8 cellular contexts compared by ENCODE assay signal in genomic region chr1:93081716-93082115, GRCh38. TPM values are rescaled to one million over a fixed set of nuclear protein-coding genes. Genes with fewer than 3 reads are reported as not detected.
A peak's percentile ranks its signal among the peaks of the same experiment; 100 is the strongest.
DNase-seq lines count a peak whose midpoint lies in the region; ATAC-seq, FAIRE-seq and TF ChIP-seq lines count a peak whose summit lies in the region.

No MANE protein-coding gene starts in this region.

- BruUV-seq in K562 (replicated peaks; lab: Mats Ljungman, UMichigan), result no TSS peak

- H3K9me1 ChIP-seq in K562 (ENCODE audit: control insufficient read depth, insufficient read depth, low read length), result no peaks in the 10 kb centered on the region

- H3K9me3 Mint-ChIP-seq in CD8-positive, alpha-beta memory T cell, result no peaks in the 10 kb centered on the region

- H3K4me2 ChIP-seq in K562 (ENCODE audit: insufficient read depth, low read length), result peak overlapping the region; percentile 49; the same call in 1 of the 2 replicates

- POLR2A ChIA-PET in CD8-positive, alpha-beta memory T cell (lab: Charles Lee), result no interaction called here
- POLR2A ChIA-PET in K562 (lab: Yijun Ruan, JAX), result interaction anchor here (0.9 to 4.3 kb wide), 2 partner anchors 12 to 48 kb away, joined by 3 to 71 read pairs; no protein-coding TSS in a partner anchor

- CTCF ChIA-PET in CD8-positive, alpha-beta memory T cell (lab: Charles Lee), result interaction anchor here (1.7 to 2.7 kb wide), 2 partner anchors 11 to 88 kb away, joined by 4 to 10 read pairs; no protein-coding TSS in a partner anchor
- CTCF ChIA-PET in K562 (lab: Yijun Ruan, JAX; ENCODE audit: low intra/inter-chr PET ratio), result no interaction called here

- TF ChIP-seq POLR2A in K562 (conservative IDR thresholded peaks at IDR 0.05), result no peak
- TF ChIP-seq POLR2A in Peyer's patch (IDR thresholded peaks at IDR 0.05), result no peak
- no peak for TF ChIP-seq POLR2A in H54 (IDR thresholded peaks at IDR 0.05; ENCODE audit: low read depth, low read length)

- ATAC-seq in K562 (no peak; the same call in 2 of the 3 replicates), GM19023 (IDR thresholded peaks at IDR 0.05; ENCODE audit: unreplicated experiment) (no peak)

- H3K36me3 Mint-ChIP-seq in CD8-positive, alpha-beta memory T cell, result peaks cover 4 to 37% (median 7%) of the 10 kb centered on the region in 3 donors

- H3K4me1 ChIP-seq in CD8-positive, alpha-beta memory T cell (ENCODE audit: insufficient read depth, low read length), result peaks cover 55% of the 10 kb centered on the region
- H3K4me1 ChIP-seq in K562 (replicated peaks in 1 of 2; ENCODE audit: control insufficient read depth in 2 of 2, insufficient read depth in 2 of 2, low read length in 2 of 2) (peaks cover 0 to 6% of the 10 kb centered on the region in 2 experiments; a peak in 3 of 5 replicates), Peyer's patch (peaks cover 0 to 9% (median 2%) of the 10 kb centered on the region in 4 donors)

- no peak for TF ChIP-seq EP300 in K562 (IDR thresholded peaks at IDR 0.05; ENCODE audit: low read length)

- H3K4me3 Mint-ChIP-seq in CD8-positive, alpha-beta memory T cell, result peak overlapping the region; percentile 19 to 98 (median 94)

- no peaks in the 10 kb centered on the region for H3K27me3 Mint-ChIP-seq in CD8-positive, alpha-beta memory T cell

- peaks cover 59 to 84% (median 83%) of the 10 kb centered on the region in 3 donors for H3K4me1 Mint-ChIP-seq in CD8-positive, alpha-beta memory T cell

- H3K9ac ChIP-seq in K562 (ENCODE audit: insufficient read depth in 1 of 2, low read depth in 2 of 2, low read length in 2 of 2), result peak overlapping the region in 1 of 2 experiments; percentile 98; a peak in 2 of 4 replicates

- in situ Hi-C loops in K562 (cut with MboI), result no loop called here

- peak overlapping the region in 1 of 8 donors; percentile 93 for H3K27ac Mint-ChIP-seq in CD8-positive, alpha-beta memory T cell

- H3K27ac ChIP-seq in CD8-positive, alpha-beta memory T cell (ENCODE audit: low read depth, low read length), result no peak overlapping the region
- no peak overlapping the region for H3K27ac ChIP-seq in K562 (ENCODE audit: extremely low read depth, low read depth, low read length)
- H3K27ac ChIP-seq in Peyer's patch, result no peak overlapping the region

- no peak overlapping the region for H2AFZ ChIP-seq in K562 (ENCODE audit: low read depth, low read length)

- DNase-seq in CD8-positive, alpha-beta memory T cell, result no peak
- DNase-seq in Kasumi-1 (lab: John Stamatoyannopoulos, UW) (peak; percentile 56 to 60), K562 (ENCODE audit: extremely low read depth in 1 of 4, low spot score in 3 of 4) (no peak), myocyte (ENCODE audit: low read depth) (peak; percentile 21), NCI-H1092 treated with DMSO at 0.1 percent for 48 hours (lab: John Stamatoyannopoulos, UW) (no peak), Peyer's patch (no peak), H54 (ENCODE audit: insufficient read length, low spot score) (no peak)

- H3K36me3 ChIP-seq in CD8-positive, alpha-beta memory T cell (ENCODE audit: insufficient read depth, low read length), result peaks cover 6% of the 10 kb centered on the region
- peaks cover 48% of the 10 kb centered on the region for H3K36me3 ChIP-seq in K562 (ENCODE audit: control insufficient read depth, insufficient read depth, low read length)
- H3K36me3 ChIP-seq in Peyer's patch, result peaks cover 0 to 4% (median 0%) of the 10 kb centered on the region in 3 donors

- peaks cover 86% of the 10 kb centered on the region for H3K79me2 ChIP-seq in K562 (ENCODE audit: control insufficient read depth, insufficient read depth, low read length)

- TF ChIP-seq CTCF in K562 (IDR thresholded peaks at IDR 0.05 in 2 of 3, conservative IDR thresholded peaks at IDR 0.05 in 1 of 3; ENCODE audit: insufficient read depth in 2 of 3, low read depth in 1 of 3, low read length in 3 of 3) (no peak), Peyer's patch (IDR thresholded peaks at IDR 0.05) (no peak)

- H3K4me3 ChIP-seq in CD8-positive, alpha-beta memory T cell (ENCODE audit: low read length), result peak overlapping the region; percentile 96
- H3K4me3 ChIP-seq in K562, result peak overlapping the region; percentile 92; the same call in 1 of the 2 replicates
- H3K4me3 ChIP-seq in Peyer's patch, result peak overlapping the region in 2 of 4 donors; percentile 79 to 86

- no peaks in the 10 kb centered on the region for H3K27me3 ChIP-seq in CD8-positive, alpha-beta memory T cell (ENCODE audit: insufficient read depth, low read length, poor library complexity, severe bottlenecking)
- H3K27me3 ChIP-seq in K562 (ENCODE audit: control insufficient read depth in 2 of 2, insufficient read depth in 2 of 2, low read length in 2 of 2) (no peaks in the 10 kb centered on the region), Peyer's patch (no peaks in the 10 kb centered on the region)

- intact Hi-C loops in K562 (cut with micrococcal nuclease), result loop anchor here (5.0 kb wide), 2 partner anchors 56 to 266 kb away; partner anchors contain the start of gene DR1

- H4K20me1 ChIP-seq in K562 (replicated peaks; ENCODE audit: control insufficient read depth, insufficient read depth, low read length), result no peaks in the 10 kb centered on the region

- H3K9me3 ChIP-seq in CD8-positive, alpha-beta memory T cell (ENCODE audit: low read length), result no peaks in the 10 kb centered on the region
- peaks cover 23% of the 10 kb centered on the region for H3K9me3 ChIP-seq in K562 (replicated peaks; ENCODE audit: control insufficient read depth, insufficient read depth, low read depth, low read length)
- H3K9me3 ChIP-seq in Peyer's patch, result no peaks in the 10 kb centered on the region

- no peak for FAIRE-seq in K562 (lab: Jason Lieb, UNC)
- no peak for FAIRE-seq in H54 (lab: Jason Lieb, UNC)

- no peak for TF ChIP-seq RAD21 in K562 (CRISPR knock-in tag; conservative IDR thresholded peaks at IDR 0.05 in 1 of 2, IDR thresholded peaks at IDR 0.05 in 1 of 2)

TF ChIP-seq in K562, 482 proteins besides CTCF, POLR2A, EP300 and RAD21 (continues in another document):
- no peak for TF ChIP-seq NR2C1 (IDR thresholded peaks at IDR 0.05)
- TF ChIP-seq NR2C1 (tag; IDR thresholded peaks at IDR 0.05), result no peak
- TF ChIP-seq IFI16 (CRISPR knock-in tag; IDR thresholded peaks at IDR 0.05), result no peak
- TF ChIP-seq ATF1 (CRISPR knock-in tag; IDR thresholded peaks at IDR 0.05), result no peak
- no peak for TF ChIP-seq ATF1 (tag; IDR thresholded peaks at IDR 0.05)
- TF ChIP-seq STAT6 (CRISPR knock-in tag; IDR thresholded peaks at IDR 0.05), result no peak
- no peak for TF ChIP-seq ZNF224 (CRISPR knock-in tag; IDR thresholded peaks at IDR 0.05)
- no peak for TF ChIP-seq STAT5A (IDR thresholded peaks at IDR 0.05; ENCODE audit: borderline replicate concordance, low read length)
- no peak for TF ChIP-seq TRIM28 (IDR thresholded peaks at IDR 0.05)
- no peak for TF ChIP-seq ZNF197 (CRISPR knock-in tag; IDR thresholded peaks at IDR 0.05; ENCODE audit: low read depth)

RNA-seq across cellular contexts. Expression of gene MTF2, which starts 2.6 kb away (rescaled TPM):
- total RNA-seq in CD8-positive, alpha-beta memory T cell, result 10 to 100 TPM; 42.1 to 43.4 TPM
- 66.7 TPM for polyA plus RNA-seq in CD8-positive, alpha-beta memory T cell
- total RNA-seq in K562 (2011; cell fraction: chromatin; rRNA removed; ENCODE audit: low replicate concordance), result 113 and 169 TPM in 2 replicates
- total RNA-seq in K562 (2011; cell fraction: nucleolus; rRNA removed), result 52.4 and 56.5 TPM in 2 replicates
- total RNA-seq in K562 (2011; cell fraction: nucleoplasm; rRNA removed), result 83.4 and 116 TPM in 2 replicates
- 41.8 and 59.6 TPM in 2 replicates for total RNA-seq in K562 (2014; rRNA removed)
- 61.0 and 73.0 TPM in 2 replicates for total RNA-seq in K562 (2014; rRNA removed; fragmentation: Illumina TruSeq; extraction: Trizol)
- total RNA-seq in K562 (2015; rRNA removed; fragmentation: Illumina TruSeq; extraction: Trizol), result 48.6 and 57.7 TPM in 2 replicates
- 65.2 and 73.5 TPM in 2 replicates for total RNA-seq in K562 (2021)
- 102 and 124 TPM in 2 replicates for polyA plus RNA-seq in K562 (2011; rRNA removed)
- 33.7 and 48.2 TPM in 2 replicates for polyA plus RNA-seq in K562 (2011; cell fraction: cytosol; rRNA removed)
- polyA plus RNA-seq in K562 (2011; cell fraction: nucleus; rRNA removed), result 70.9 and 72.2 TPM in 2 replicates
- 26.3 and 52.8 TPM in 2 replicates for polyA plus RNA-seq in K562 (2012)
- 46.4 and 49.6 TPM in 2 replicates for polyA plus RNA-seq in K562 (2014; fragmentation: Illumina TruSeq; extraction: Trizol)
- 10 to 100 TPM; 29.3 to 35.7 TPM for polyA plus RNA-seq in K562 (2014; fragmentation: Nextera tagmentation; extraction: Ambion mirVana)
- polyA plus RNA-seq in K562 (2014; rRNA removed), result 44.1 and 48.3 TPM in 2 replicates
- polyA minus RNA-seq in K562 (2011; rRNA and poly(A)+ RNA removed), result 207 and 218 TPM in 2 replicates
- 42.9 and 48.8 TPM in 2 replicates for polyA minus RNA-seq in K562 (2011; cell fraction: cytosol; rRNA and poly(A)+ RNA removed)
- 80.4 and 145 TPM in 2 replicates for polyA minus RNA-seq in K562 (2011; cell fraction: nucleus; rRNA and poly(A)+ RNA removed)
- 12.6 and 14.0 TPM in 2 replicates for total RNA-seq in myocyte
- 7.2 TPM for polyA plus RNA-seq in myocyte (2012)
- total RNA-seq in Peyer's patch, result 10 to 100 TPM; 22.3 to 29.8 (median 26.4) TPM

Comparison
In these comparisons a context has a peak if more than half of its experiments do, and no peak if none do; other contexts are left out.
1. DNase-seq: peak in Kasumi-1 (2 of 2) and myocyte (single experiment); none in CD8-positive, alpha-beta memory T cell (0 of 5), K562 (0 of 4), NCI-H1092 treated with DMSO at 0.1 percent for 48 hours (single experiment), Peyer's patch (0 of 3) and H54 (single experiment).